1 cellular context compared by ENCODE assay signal in genomic region chr4:2819244-2820215, GRCh38.
TF ChIP-seq lines count a peak whose summit lies in the region.

No MANE protein-coding gene starts in this region.

TF ChIP-seq in HepG2, 621 proteins besides CTCF, POLR2A, EP300 and RAD21:
- TF ChIP-seq ZNF564 (CRISPR knock-in tag; IDR thresholded peaks at IDR 0.05): no peak
- no peak for TF ChIP-seq SRSF9 (IDR thresholded peaks at IDR 0.05; ENCODE audit: borderline replicate concordance, insufficient read depth, low read depth, low read length, poor library complexity, severe bottlenecking)
- TF ChIP-seq ZNF121 (CRISPR knock-in tag; IDR thresholded peaks at IDR 0.05): peak; percentile 60; the same call in 1 of the 2 replicates
